Comparison of ENCODE assay signal across 8 cellular contexts in the genomic region with DNA sequence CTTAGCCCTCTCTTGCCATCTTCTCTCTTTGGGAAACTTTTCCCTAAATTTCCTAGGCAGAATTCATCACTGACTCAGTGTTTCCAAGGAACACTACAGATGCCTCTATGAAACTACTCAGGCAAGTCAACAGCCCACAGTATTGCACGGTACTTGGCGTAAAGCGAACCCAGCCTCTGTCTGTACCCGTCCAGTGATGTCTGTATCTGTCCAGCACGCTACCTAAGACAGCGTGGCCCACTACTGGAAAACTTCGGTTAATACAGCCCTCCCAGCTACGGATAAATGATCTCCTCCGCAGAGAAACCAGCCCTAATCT. TPM values are rescaled to one million over a fixed set of nuclear protein-coding genes. Genes with fewer than 3 reads are reported as not detected.
DNase-seq lines count a peak whose midpoint lies in the region; ATAC-seq and TF ChIP-seq lines count a peak whose summit lies in the region.

No MANE protein-coding gene starts in this region.

- H2AFZ ChIP-seq in Loucy (ENCODE audit: low read length) = peak overlapping the region; percentile 68

- peaks cover 13 to 31% (median 19%) of the 10 kb centered on the region in 4 donors for H3K4me1 Mint-ChIP-seq in CD4-positive, alpha-beta memory T cell
- H3K4me1 Mint-ChIP-seq in central memory CD8-positive, alpha-beta T cell = peaks cover 19% of the 10 kb centered on the region

- no peaks in the 10 kb centered on the region for H3K27me3 Mint-ChIP-seq in CD4-positive, alpha-beta memory T cell
- no peaks in the 10 kb centered on the region for H3K27me3 Mint-ChIP-seq in central memory CD8-positive, alpha-beta T cell

- H3K9ac ChIP-seq in Loucy (ENCODE audit: low read depth, low read length, poor library complexity, severe bottlenecking) = peak overlapping the region; percentile 88

- no peaks in the 10 kb centered on the region for H3K9me3 ChIP-seq in CD4-positive, alpha-beta memory T cell (ENCODE audit: control insufficient read depth in 1 of 2, low read length in 2 of 2)
- H3K9me3 ChIP-seq in Loucy (ENCODE audit: insufficient read depth, low read depth, low read length) = no peaks in the 10 kb centered on the region
- no peaks in the 10 kb centered on the region for H3K9me3 ChIP-seq in lung (ENCODE audit: control insufficient read depth in 2 of 2, insufficient read depth in 1 of 2, low read length in 1 of 2)
- H3K9me3 ChIP-seq in upper lobe of right lung = no peaks in the 10 kb centered on the region

- peak overlapping the region; percentile 73 for H3K27ac ChIP-seq in CD4-positive, alpha-beta memory T cell (ENCODE audit: low read depth, low read length)
- H3K27ac ChIP-seq in lung (ENCODE audit: low read depth in 1 of 2, low read length in 1 of 2) (peak overlapping the region; percentile 69 to 75), upper lobe of right lung (peak overlapping the region; percentile 87)

- TF ChIP-seq CTCF in Loucy (conservative IDR thresholded peaks at IDR 0.05; ENCODE audit: low read length) (no peak; the same call in 1 of the 2 replicates), lung (IDR thresholded peaks at IDR 0.05; ENCODE audit: control extremely low read depth, extremely low read depth) (no peak), upper lobe of right lung (IDR thresholded peaks at IDR 0.05) (no peak)

- 0 out of 2 replicates have a peak, but pooled peaks cover 6% of the 10 kb centered on the region for H3F3A ChIP-seq in Loucy (ENCODE audit: low read depth)

- peaks cover 23% of the 10 kb centered on the region for H3K79me2 ChIP-seq in Loucy (ENCODE audit: insufficient read depth, low read length)

- peaks cover 5% of the 10 kb centered on the region for H4K20me1 ChIP-seq in Loucy (ENCODE audit: insufficient read depth, low read length, poor library complexity, severe bottlenecking)

- peaks cover 0 to 3% (median 0%) of the 10 kb centered on the region in 8 donors for H3K9me3 Mint-ChIP-seq in CD4-positive, alpha-beta memory T cell
- no peaks in the 10 kb centered on the region for H3K9me3 Mint-ChIP-seq in central memory CD8-positive, alpha-beta T cell

- H3K27ac Mint-ChIP-seq in CD4-positive, alpha-beta memory T cell = peak overlapping the region; percentile 86 to 99 (median 97)
- H3K27ac Mint-ChIP-seq in central memory CD8-positive, alpha-beta T cell (ENCODE audit: low read depth) = peak overlapping the region; percentile 94

- H3K36me3 Mint-ChIP-seq in CD4-positive, alpha-beta memory T cell = peaks cover 15 to 21% of the 10 kb centered on the region in 2 donors
- H3K36me3 Mint-ChIP-seq in central memory CD8-positive, alpha-beta T cell (ENCODE audit: insufficient read depth) = peaks cover 15% of the 10 kb centered on the region

- peak; percentile 12 for ATAC-seq in GM21619 (IDR thresholded peaks at IDR 0.05; ENCODE audit: unreplicated experiment)
- ATAC-seq in central memory CD8-positive, alpha-beta T cell (replicated peaks; ENCODE audit: extremely low read depth, poor library complexity, severe bottlenecking) = peak; percentile 49
- ATAC-seq in lung (ENCODE audit: insufficient read depth, low FRiP score) = no peak
- ATAC-seq in upper lobe of right lung = peak; percentile 26

- intact Hi-C loops in CD4-positive, alpha-beta memory T cell (cut with micrococcal nuclease) = loop anchor here (1.0 kb wide), 1 partner anchor 139 kb away; the partner anchor contains the start of gene IREB2
- intact Hi-C loops in upper lobe of right lung (cut with DNase I) = no loop called here

- POLR2A ChIA-PET in CD4-positive, alpha-beta memory T cell (lab: Charles Lee; ENCODE audit: partially characterized antibody) = interaction anchor here (1.0 to 3.3 kb wide), 13 partner anchors 8 to 463 kb away, joined by 3 to 47 read pairs (median 4); partner anchors contain the start of genes DNAJA4, IREB2 and PSMA4

- CTCF ChIA-PET in CD4-positive, alpha-beta memory T cell (lab: Charles Lee; ENCODE audit: partially characterized antibody) = interaction anchor here (0.6 to 2.9 kb wide), 4 partner anchors 13 to 234 kb away, joined by 3 to 14 read pairs (median 4); partner anchors contain the start of gene DNAJA4

- peak overlapping the region; percentile 96 to 99 (median 97) for H3K4me3 Mint-ChIP-seq in CD4-positive, alpha-beta memory T cell
- peak overlapping the region; percentile 97 for H3K4me3 Mint-ChIP-seq in central memory CD8-positive, alpha-beta T cell

- H3K27me3 ChIP-seq in CD4-positive, alpha-beta memory T cell (ENCODE audit: insufficient read depth, low read length) = no peaks in the 10 kb centered on the region
- H3K27me3 ChIP-seq in Loucy (ENCODE audit: insufficient read depth, low read length, poor library complexity, severe bottlenecking) (no peaks in the 10 kb centered on the region), lung (ENCODE audit: control insufficient read depth, insufficient read depth) (no peaks in the 10 kb centered on the region), upper lobe of right lung (peaks cover 6% of the 10 kb centered on the region)

- H3K4me1 ChIP-seq in CD4-positive, alpha-beta memory T cell (ENCODE audit: insufficient read depth, low read length) = peaks cover 21% of the 10 kb centered on the region
- peaks cover 29% of the 10 kb centered on the region for H3K4me1 ChIP-seq in Loucy (ENCODE audit: insufficient read depth, low read length, poor library complexity, severe bottlenecking)
- H3K4me1 ChIP-seq in lung (ENCODE audit: control insufficient read depth in 2 of 2, insufficient read depth in 2 of 2, low read length in 2 of 2) = peaks cover 0 to 3% of the 10 kb centered on the region in 2 donors
- H3K4me1 ChIP-seq in upper lobe of right lung = peaks cover 10% of the 10 kb centered on the region

- H3K36me3 ChIP-seq in CD4-positive, alpha-beta memory T cell (ENCODE audit: insufficient read depth, low read length) = peaks cover 8% of the 10 kb centered on the region
- H3K36me3 ChIP-seq in Loucy (ENCODE audit: insufficient read depth, low read length) (no peaks in the 10 kb centered on the region; the same call in 1 of the 2 replicates), lung (ENCODE audit: control insufficient read depth in 2 of 2, insufficient read depth in 2 of 2, low read length in 2 of 2) (peaks cover 0 to 3% of the 10 kb centered on the region in 2 donors), upper lobe of right lung (peaks cover 8% of the 10 kb centered on the region)

- 0 to 1% methylated on average over 9 of the region's 9 CpGs for WGBS in lung, 2 donors

- no peak for DNase-seq in CD4-positive, alpha-beta memory T cell
- no peak for DNase-seq in central memory CD8-positive, alpha-beta T cell (ENCODE audit: low spot score in 2 of 2)
- no peak for DNase-seq in lung (ENCODE audit: low spot score)
- no peak for DNase-seq in upper lobe of right lung
- DNase-seq in activated CD4-positive, alpha-beta T cell treated with anti-CD3 and anti-CD28 coated beads for 48 hours = no peak
- no peak for DNase-seq in stimulated activated CD4-positive, alpha-beta T cell treated with anti-CD3 and anti-CD28 coated beads, Interleukin-4, amount 100 ng/mL, for 1 hour

- no peaks in the 10 kb centered on the region for H3K9me2 ChIP-seq in Loucy (replicated peaks; ENCODE audit: low read depth, low read length)

- peak overlapping the region; percentile 93 for H3K4me2 ChIP-seq in Loucy (ENCODE audit: low read depth, low read length, poor library complexity, severe bottlenecking)

- peak overlapping the region; percentile 70 to 95 for H3K4me3 ChIP-seq in CD4-positive, alpha-beta memory T cell (ENCODE audit: low read length in 2 of 2)
- H3K4me3 ChIP-seq in Loucy (ENCODE audit: low read length, poor library complexity, severe bottlenecking) (peak overlapping the region; percentile 92), lung (peak overlapping the region; percentile 73), upper lobe of right lung (peak overlapping the region; percentile 97)

RNA-seq across cellular contexts. Expression of gene SKIC8, which starts 0.5 kb away (rescaled TPM):
- total RNA-seq in CD4-positive, alpha-beta memory T cell = 10 to 100 TPM; 43.6 to 45.5 TPM
- polyA plus RNA-seq in CD4-positive, alpha-beta memory T cell = 100 to 1,000 TPM in 1 of 2 donors, 10 to 100 TPM in 1; 77.7 to 145 TPM
- total RNA-seq in lung (10 to 100 TPM; 45.1 to 64.9 TPM), upper lobe of right lung (37.9 TPM)
- polyA plus RNA-seq in lung = 10 to 100 TPM; 51.0 to 57.2 TPM

RNA-seq across cellular contexts. Expression of gene DNAJA4, which starts 34.6 kb away (rescaled TPM):
- 10 to 100 TPM; 31.5 to 32.8 TPM for total RNA-seq in CD4-positive, alpha-beta memory T cell
- 10 to 100 TPM in 1 of 2 donors, 1 to 10 TPM in 1; 7.8 to 12.0 TPM for polyA plus RNA-seq in CD4-positive, alpha-beta memory T cell
- total RNA-seq in lung (10 to 100 TPM; 42.7 to 74.6 TPM), upper lobe of right lung (17.9 TPM)
- polyA plus RNA-seq in lung = 10 to 100 TPM; 19.3 to 25.1 TPM

RNA-seq across cellular contexts. Expression of gene CRABP1, which starts 41.2 kb away (rescaled TPM):
- not detected for total RNA-seq in CD4-positive, alpha-beta memory T cell
- not detected for polyA plus RNA-seq in CD4-positive, alpha-beta memory T cell
- 1 to 10 TPM in 1 of 2 donors, not detected in 1; 1.1 TPM for total RNA-seq in lung
- not detected for polyA plus RNA-seq in lung
- total RNA-seq in upper lobe of right lung = not detected
